In genomic region chr5:80246995-80247729, GRCh38 we compare ENCODE assay signal across 8 cellular contexts. TPM values are rescaled to one million over a fixed set of nuclear protein-coding genes. Genes with fewer than 3 reads are reported as not detected.
DNase-seq lines count a peak whose midpoint lies in the region; ATAC-seq, FAIRE-seq and TF ChIP-seq lines count a peak whose summit lies in the region.

No MANE protein-coding gene starts in this region.

- ATAC-seq in GM21576 (IDR thresholded peaks at IDR 0.05; ENCODE audit: unreplicated experiment) (peak; percentile 85), left lobe of liver (peak; percentile 70)

- FAIRE-seq in D721Med (lab: Jason Lieb, UNC) = no peak

- no peaks in the 10 kb centered on the region for H3K27me3 Mint-ChIP-seq in T-helper 1 cell treated with Interleukin-12 subunit alpha and Interleukin-12 subunit beta and Interleukin-4 antibody, amounts not matched to agents 30 μg/mL and 1 μg/mL, for 36 hours (ENCODE audit: low read depth)

- DNase-seq in COR-L47 (lab: John Stamatoyannopoulos, UW) (peak; percentile 40), cardiac fibroblast (ENCODE audit: low read depth in 2 of 2) (peak; percentile 90 to 94), left lobe of liver (ENCODE audit: low spot score) (no peak), D721Med (ENCODE audit: insufficient read length, low spot score) (no peak)

- H3K9me3 Mint-ChIP-seq in T-helper 1 cell treated with Interleukin-12 subunit alpha and Interleukin-12 subunit beta and Interleukin-4 antibody, amounts not matched to agents 30 μg/mL and 1 μg/mL, for 36 hours = peaks cover 13% of the 10 kb centered on the region

- peaks cover 28% of the 10 kb centered on the region for H3K36me3 Mint-ChIP-seq in T-helper 1 cell treated with Interleukin-12 subunit alpha and Interleukin-12 subunit beta and Interleukin-4 antibody, amounts not matched to agents 30 μg/mL and 1 μg/mL, for 36 hours (ENCODE audit: low read depth)

- peak overlapping the region; percentile 81 for H3K27ac Mint-ChIP-seq in T-helper 1 cell treated with Interleukin-12 subunit alpha and Interleukin-12 subunit beta and Interleukin-4 antibody, amounts not matched to agents 30 μg/mL and 1 μg/mL, for 36 hours

- peak overlapping the region; percentile 40 for H3K4me3 Mint-ChIP-seq in T-helper 1 cell treated with Interleukin-12 subunit alpha and Interleukin-12 subunit beta and Interleukin-4 antibody, amounts not matched to agents 30 μg/mL and 1 μg/mL, for 36 hours

- H3K27me3 ChIP-seq in HUES48 (ENCODE audit: control insufficient read depth, insufficient read depth, low read length) (no peaks in the 10 kb centered on the region), subcutaneous abdominal adipose tissue (ENCODE audit: control insufficient read depth in 5 of 5, insufficient read depth in 4 of 5, low read length in 5 of 5) (no peaks in the 10 kb centered on the region)

- peaks cover 9% of the 10 kb centered on the region for H3K9me3 ChIP-seq in HUES48 (ENCODE audit: control insufficient read depth, insufficient read depth, low read length)
- H3K9me3 ChIP-seq in subcutaneous abdominal adipose tissue (ENCODE audit: control insufficient read depth in 5 of 5, low read length in 5 of 5) = peaks cover 0 to 5% (median 0%) of the 10 kb centered on the region in 5 donors

- H3K27ac ChIP-seq in HUES48 (ENCODE audit: low read depth, low read length) = peak overlapping the region; percentile 99
- peak overlapping the region; percentile 86 for H3K27ac ChIP-seq in subcutaneous abdominal adipose tissue (ENCODE audit: low read depth, low read length)

- peaks cover 48% of the 10 kb centered on the region for H3K4me1 Mint-ChIP-seq in T-helper 1 cell treated with Interleukin-12 subunit alpha and Interleukin-12 subunit beta and Interleukin-4 antibody, amounts not matched to agents 30 μg/mL and 1 μg/mL, for 36 hours (ENCODE audit: low read depth)

- H3K4me1 ChIP-seq in HUES48 (ENCODE audit: control insufficient read depth, insufficient read depth, low read length) (peaks cover 55% of the 10 kb centered on the region), subcutaneous abdominal adipose tissue (ENCODE audit: control insufficient read depth in 5 of 5, insufficient read depth in 5 of 5, low read length in 5 of 5) (peaks cover 4 to 44% (median 35%) of the 10 kb centered on the region in 5 donors)

- 0 out of 2 replicates have a peak overlapping the region, but pooled peaks have one; percentile 22 for H3K9ac ChIP-seq in HUES48 (ENCODE audit: low read depth, low read length)
- peak overlapping the region in 3 of 5 donors; percentile 26 to 59 (median 48) for H3K9ac ChIP-seq in subcutaneous abdominal adipose tissue (ENCODE audit: low read length in 5 of 5)

- peaks cover 6% of the 10 kb centered on the region; the same call in 1 of the 2 replicates for H3K36me3 ChIP-seq in HUES48 (ENCODE audit: control insufficient read depth, insufficient read depth, low read length)
- H3K36me3 ChIP-seq in subcutaneous abdominal adipose tissue (ENCODE audit: control insufficient read depth in 5 of 5, insufficient read depth in 5 of 5, low read length in 5 of 5) = no peaks in the 10 kb centered on the region

- TF ChIP-seq CTCF in cardiac fibroblast (IDR thresholded peaks at IDR 0.05; ENCODE audit: low read depth, low read length) (no peak), D721Med (IDR thresholded peaks at IDR 0.05; ENCODE audit: insufficient read depth, missing control alignments) (no peak)

- H3K4me3 ChIP-seq in HUES48 (ENCODE audit: low read depth, low read length) (peak overlapping the region; percentile 42; the same call in 1 of the 2 replicates), cardiac fibroblast (replicated peaks in 1 of 2; ENCODE audit: low read depth in 2 of 2, low read length in 2 of 2) (peak overlapping the region in 1 of 2 donors; percentile 9), subcutaneous abdominal adipose tissue (ENCODE audit: low read depth in 1 of 5, low read length in 5 of 5) (peak overlapping the region in 1 of 5 donors; percentile 19)

RNA-seq across cellular contexts. Expression of gene SERINC5, which starts 8.7 kb away (rescaled TPM):
- total RNA-seq in left lobe of liver = 54.6 TPM

Comparison
In these comparisons a context has a peak if more than half of its experiments do, and no peak if none do; other contexts are left out.
1. DNase-seq: peak in COR-L47 (single experiment) and cardiac fibroblast (2 of 2); none in left lobe of liver (single experiment) and D721Med (single experiment).